Comparison of ENCODE assay signal across 8 cellular contexts in the genomic region with DNA sequence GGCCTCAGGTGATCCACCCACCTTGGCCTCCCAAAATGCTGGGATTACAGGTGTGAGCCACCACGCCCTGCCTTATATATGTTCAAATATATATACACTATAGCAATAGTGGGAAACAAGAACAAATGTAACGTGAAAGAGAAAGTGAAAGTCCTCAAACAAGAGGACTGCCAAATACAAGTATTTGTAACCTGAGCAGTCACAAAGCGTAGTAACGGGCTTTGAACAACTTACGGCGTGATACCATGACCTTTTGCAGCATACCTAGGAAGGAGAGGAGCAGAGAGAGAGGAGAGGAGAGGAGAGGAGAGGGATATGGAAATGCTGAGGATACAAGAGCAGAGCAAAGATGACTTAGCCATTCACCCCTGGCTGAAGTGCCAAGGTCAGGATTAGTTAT.
DNase-seq lines count a peak whose midpoint lies in the region; ATAC-seq, FAIRE-seq and TF ChIP-seq lines count a peak whose summit lies in the region.

No MANE protein-coding gene starts in this region.

- TF ChIP-seq CTCF in GM13977 (IDR thresholded peaks at IDR 0.05; ENCODE audit: extremely low read depth, insufficient read depth, missing control alignments) (no peak), mucosa of descending colon (IDR thresholded peaks at IDR 0.05) (no peak), lower leg skin (IDR thresholded peaks at IDR 0.05) (no peak)

- peak; percentile 11 for ATAC-seq in mucosa of descending colon
- ATAC-seq in sciatic nerve = no peak

- peak; percentile 8 for DNase-seq in GM13977 (ENCODE audit: low spot score)
- DNase-seq in H54 (ENCODE audit: insufficient read length, low spot score) = no peak
- peak; percentile 18 for DNase-seq in RPMI8226
- DNase-seq in mucosa of descending colon = no peak
- DNase-seq in sciatic nerve (ENCODE audit: low spot score) = no peak
- no peak for DNase-seq in lower leg skin (ENCODE audit: low spot score in 2 of 2)
- DNase-seq in GOT3 (lab: John Stamatoyannopoulos, UW) = no peak
- no peak for DNase-seq in stimulated activated CD8-positive, alpha-beta memory T cell treated with anti-CD3 and anti-CD28 coated beads, Interleukin-4, amount 100 ng/mL, for 48 hours

- no peaks in the 10 kb centered on the region for H3K4me1 ChIP-seq in mucosa of descending colon (ENCODE audit: low read depth)

- H3K9me3 ChIP-seq in mucosa of descending colon = no peaks in the 10 kb centered on the region

- intact Hi-C loops in mucosa of descending colon (cut with DNase I, micrococcal nuclease) = no loop called here
- intact Hi-C loops in sciatic nerve (cut with DNase I) = no loop called here
- intact Hi-C loops in lower leg skin (cut with DNase I; ENCODE audit: low total_unique reads) = no loop called here

- WGBS in lower leg skin, 2 donors = 59 to 60% methylated on average over 6 of the region's 6 CpGs

- H3K4me3 ChIP-seq in mucosa of descending colon (no peak overlapping the region), lower leg skin (ENCODE audit: low read depth, poor library complexity, severe bottlenecking) (no peak overlapping the region)

- no peaks in the 10 kb centered on the region for H3K36me3 ChIP-seq in mucosa of descending colon (ENCODE audit: low read depth)

- FAIRE-seq in H54 (lab: Jason Lieb, UNC) = peak; percentile 50

- in situ Hi-C loops in GM13977 (cut with MboI; ENCODE audit: low pct_unique_long_range_greater_than_20kb, low sequenced_read_pairs, unreplicated experiment) = no loop called here

- TF ChIP-seq POLR2A in H54 (IDR thresholded peaks at IDR 0.05; ENCODE audit: low read depth, low read length) = no peak
- no peak for TF ChIP-seq POLR2A in lower leg skin (IDR thresholded peaks at IDR 0.05)

Comparison
In these comparisons a context has a peak if more than half of its experiments do, and no peak if none do; other contexts are left out.
1. DNase-seq: peak in GM13977 (single experiment) and RPMI8226 (single experiment); none in H54 (single experiment), mucosa of descending colon (0 of 3), sciatic nerve (single experiment), lower leg skin (0 of 2), GOT3 (single experiment) and stimulated activated CD8-positive, alpha-beta memory T cell treated with anti-CD3 and anti-CD28 coated beads, Interleukin-4, amount 100 ng/mL, for 48 hours (single experiment).